16 cellular contexts compared by ENCODE assay signal in genomic region chr5:15026506-15026905, GRCh38.
A peak's percentile ranks its signal among the peaks of the same experiment; 100 is the strongest.
DNase-seq lines count a peak whose midpoint lies in the region; FAIRE-seq and TF ChIP-seq lines count a peak whose summit lies in the region.
"Had no signal": no experiment of that assay in that cellular context is flagged by ENCODE, and none has a peak within 500 bp of the region (broad histone marks: within the 10 kb centered on the region; RNA-seq: fewer than 3 reads in every experiment).

No MANE protein-coding gene starts in this region.

- H3K36me3 Mint-ChIP-seq in endodermal cell (ENCODE audit: low read depth) (no peaks in the 10 kb centered on the region), endothelial cell (ENCODE audit: low read depth, unreplicated experiment) (no peaks in the 10 kb centered on the region)
- H3K36me3 Mint-ChIP-seq in activated T-helper 1 cell treated with anti-CD3 and anti-CD28 coated beads, Interleukin-12 subunit alpha, Interleukin-12 subunit beta, Interleukin-2, Interleukin-4 antibody, amounts not matched to agents 30 ng/mL and 10 ng/mL and 1 ng/mL, durations not matched to agents 14 hours and 24 hours and 36 hours (ENCODE audit: low read depth), result no peaks in the 10 kb centered on the region

- H3F3A ChIP-seq in SK-N-SH (replicated peaks; ENCODE audit: insufficient read depth), result peaks cover 37% of the 10 kb centered on the region

- no peaks in the 10 kb centered on the region for H3K79me2 ChIP-seq in SK-N-SH (ENCODE audit: insufficient read depth)

- H3K36me3 ChIP-seq in SK-N-SH (replicated peaks in 1 of 2; ENCODE audit: control insufficient read depth in 1 of 2, insufficient read depth in 2 of 2, low read length in 1 of 2) (no peaks in the 10 kb centered on the region), endodermal cell (ENCODE audit: control insufficient read depth, insufficient read depth, low read length) (no peaks in the 10 kb centered on the region), skeletal muscle satellite cell (ENCODE audit: insufficient read depth, low read length) (no peaks in the 10 kb centered on the region)

- H3K27ac Mint-ChIP-seq in endodermal cell, result no peak overlapping the region
- no peak overlapping the region for H3K27ac Mint-ChIP-seq in activated T-helper 1 cell treated with anti-CD3 and anti-CD28 coated beads, Interleukin-12 subunit alpha, Interleukin-12 subunit beta, Interleukin-2, Interleukin-4 antibody, amounts not matched to agents 30 ng/mL and 10 ng/mL and 1 ng/mL, durations not matched to agents 14 hours and 24 hours and 36 hours
- H3K27ac Mint-ChIP-seq in endothelial cell (ENCODE audit: unreplicated experiment), result no peak overlapping the region
- H3K27ac Mint-ChIP-seq: CD4-positive, alpha-beta T cell had no signal

- WGBS in SK-N-SH (ENCODE audit: low lambda C conversion rate), result 20% methylated on average over 3 of the region's 3 CpGs
- 40 to 76% methylated on average over 1 to 3 of the region's 3 CpGs for WGBS in endodermal cell (ENCODE audit: insufficient coverage in 1 of 2, insufficient read length in 1 of 2), 2 experiments

- no peaks in the 10 kb centered on the region for H4K20me1 ChIP-seq in SK-N-SH (ENCODE audit: insufficient read depth)

- H3K9me3 ChIP-seq in SK-N-SH (no peaks in the 10 kb centered on the region), endodermal cell (ENCODE audit: control insufficient read depth, low read length) (peaks cover 10% of the 10 kb centered on the region), skeletal muscle satellite cell (replicated peaks; ENCODE audit: low read length) (no peaks in the 10 kb centered on the region)

- H3K27me3 ChIP-seq in SK-N-SH (ENCODE audit: insufficient read depth) (no peaks in the 10 kb centered on the region), endodermal cell (ENCODE audit: control insufficient read depth, insufficient read depth, low read length, poor library complexity, severe bottlenecking) (peaks cover 14% of the 10 kb centered on the region), skeletal muscle satellite cell (ENCODE audit: control insufficient read depth, insufficient read depth, low read length) (peaks cover 61% of the 10 kb centered on the region)

- no peak for TF ChIP-seq RAD21 in SK-N-SH (IDR thresholded peaks at IDR 0.05; ENCODE audit: low read length)

- intact Hi-C loops in activated T-helper 1 cell treated with anti-CD3 and anti-CD28 coated beads, Interleukin-12 subunit alpha, Interleukin-12 subunit beta, Interleukin-2, Interleukin-4 antibody, amounts not matched to agents 30 ng/mL and 10 ng/mL and 1 ng/mL, durations not matched to agents 14 hours and 24 hours and 36 hours (cut with micrococcal nuclease), result no loop called here

- H3K27ac ChIP-seq in SK-N-SH (ENCODE audit: low read depth in 2 of 2, low read length in 1 of 2), result peak overlapping the region in 1 of 2 experiments; percentile 81; a peak in 3 of 4 replicates
- no peak overlapping the region for H3K27ac ChIP-seq in endodermal cell (ENCODE audit: low read depth, low read length)

- no peak overlapping the region for H2AFZ ChIP-seq in SK-N-SH (ENCODE audit: low read depth)

- FAIRE-seq in frontal cortex (lab: Jason Lieb, UNC), result no peak
- FAIRE-seq: GM12878, GM19239, H54 had no signal

- CTCF ChIA-PET in SK-N-SH (lab: Yijun Ruan, JAX), result interaction anchor here (2.7 kb wide), 1 partner anchor 12 kb away, joined by 11 read pairs; no protein-coding TSS in a partner anchor

- H3K27me3 Mint-ChIP-seq in endodermal cell (ENCODE audit: insufficient read depth) (peaks cover 89% of the 10 kb centered on the region), endothelial cell (ENCODE audit: unreplicated experiment) (no peaks in the 10 kb centered on the region)
- peaks cover 8% of the 10 kb centered on the region for H3K27me3 Mint-ChIP-seq in activated T-helper 1 cell treated with anti-CD3 and anti-CD28 coated beads, Interleukin-12 subunit alpha, Interleukin-12 subunit beta, Interleukin-2, Interleukin-4 antibody, amounts not matched to agents 30 ng/mL and 10 ng/mL and 1 ng/mL, durations not matched to agents 14 hours and 24 hours and 36 hours (ENCODE audit: insufficient read depth)

- DNase-seq in AG20443 (ENCODE audit: low spot score) (peak; percentile 19), SK-N-SH (no peak), endodermal cell (peak; percentile 53), frontal cortex (ENCODE audit: low spot score in 2 of 2) (no peak), COLO668 (lab: John Stamatoyannopoulos, UW; ENCODE audit: unreplicated experiment) (no peak), endothelial cell (ENCODE audit: low spot score) (no peak)
- DNase-seq in activated T-helper 1 cell treated with anti-CD3 and anti-CD28 coated beads, Interleukin-12 subunit alpha, Interleukin-12 subunit beta, Interleukin-2, Interleukin-4 antibody, amounts not matched to agents 30 ng/mL and 10 ng/mL and 1 ng/mL, durations not matched to agents 14 hours and 24 hours and 36 hours (ENCODE audit: low spot score), result no peak
- DNase-seq: 8988T; CD4-positive, alpha-beta T cell; DMS153; NCI-H187; NCI-H2107 had no signal

- no peak; a peak in 1 of 4 replicates for TF ChIP-seq EP300 in SK-N-SH (IDR thresholded peaks at IDR 0.05; ENCODE audit: borderline replicate concordance in 1 of 2, low read depth in 1 of 2, low read length in 1 of 2)

- no peaks in the 10 kb centered on the region for H3K9me2 ChIP-seq in SK-N-SH

- H3K4me1 ChIP-seq in SK-N-SH (ENCODE audit: control insufficient read depth in 1 of 2, insufficient read depth in 2 of 2, low read depth in 1 of 2, low read length in 1 of 2) (peaks cover 3 to 14% of the 10 kb centered on the region in 2 experiments; a peak in 3 of 4 replicates), endodermal cell (ENCODE audit: control insufficient read depth, insufficient read depth, low read length) (peaks cover 10% of the 10 kb centered on the region), skeletal muscle satellite cell (ENCODE audit: control insufficient read depth, insufficient read depth, low read length) (peaks cover 15% of the 10 kb centered on the region)

- H3K9ac ChIP-seq in SK-N-SH, result peak overlapping the region; percentile 42; the same call in 1 of the 2 replicates
- no peak overlapping the region for H3K9ac ChIP-seq in endodermal cell (ENCODE audit: extremely low read depth, low read length, poor library complexity, severe bottlenecking)
- H3K9ac ChIP-seq in skeletal muscle satellite cell (ENCODE audit: low read depth, low read length), result no peak overlapping the region

- no peak for TF ChIP-seq CTCF in SK-N-SH (IDR thresholded peaks at IDR 0.05)
- TF ChIP-seq CTCF in endodermal cell (conservative IDR thresholded peaks at IDR 0.05), result no peak
- no peak for TF ChIP-seq CTCF in endothelial cell (IDR thresholded peaks at IDR 0.05; ENCODE audit: unreplicated experiment)

- peak overlapping the region in 1 of 2 experiments; percentile 19; a peak in 1 of 4 replicates for H3K4me3 ChIP-seq in SK-N-SH (ENCODE audit: low read depth in 2 of 2, low read length in 1 of 2)
- no peak overlapping the region for H3K4me3 ChIP-seq in endodermal cell (ENCODE audit: low read length)
- H3K4me3 ChIP-seq in skeletal muscle satellite cell (ENCODE audit: low read length), result no peak overlapping the region
- H3K4me3 ChIP-seq: GM12878 had no signal

- H3K9me3 Mint-ChIP-seq in endodermal cell, result peaks cover 17% of the 10 kb centered on the region
- H3K9me3 Mint-ChIP-seq in activated T-helper 1 cell treated with anti-CD3 and anti-CD28 coated beads, Interleukin-12 subunit alpha, Interleukin-12 subunit beta, Interleukin-2, Interleukin-4 antibody, amounts not matched to agents 30 ng/mL and 10 ng/mL and 1 ng/mL, durations not matched to agents 14 hours and 24 hours and 36 hours, result no peaks in the 10 kb centered on the region
- H3K9me3 Mint-ChIP-seq in endothelial cell (ENCODE audit: unreplicated experiment), result no peaks in the 10 kb centered on the region
- H3K9me3 Mint-ChIP-seq: CD4-positive, alpha-beta T cell had no signal

- H3K4me2 ChIP-seq in SK-N-SH, result peak overlapping the region; percentile 62
- peak overlapping the region; percentile 45 for H3K4me2 ChIP-seq in skeletal muscle satellite cell (ENCODE audit: low read length)

- POLR2A ChIA-PET in SK-N-SH (lab: Yijun Ruan, JAX), result no interaction called here

- H3K4me1 Mint-ChIP-seq in endodermal cell (peaks cover 23% of the 10 kb centered on the region), endothelial cell (ENCODE audit: unreplicated experiment) (peaks cover 8% of the 10 kb centered on the region)
- no peaks in the 10 kb centered on the region for H3K4me1 Mint-ChIP-seq in activated T-helper 1 cell treated with anti-CD3 and anti-CD28 coated beads, Interleukin-12 subunit alpha, Interleukin-12 subunit beta, Interleukin-2, Interleukin-4 antibody, amounts not matched to agents 30 ng/mL and 10 ng/mL and 1 ng/mL, durations not matched to agents 14 hours and 24 hours and 36 hours (ENCODE audit: low read depth)

- H3K4me3 Mint-ChIP-seq in endodermal cell (no peak overlapping the region), endothelial cell (ENCODE audit: unreplicated experiment) (no peak overlapping the region)
- H3K4me3 Mint-ChIP-seq in activated T-helper 1 cell treated with anti-CD3 and anti-CD28 coated beads, Interleukin-12 subunit alpha, Interleukin-12 subunit beta, Interleukin-2, Interleukin-4 antibody, amounts not matched to agents 30 ng/mL and 10 ng/mL and 1 ng/mL, durations not matched to agents 14 hours and 24 hours and 36 hours, result no peak overlapping the region
- H3K4me3 Mint-ChIP-seq: CD4-positive, alpha-beta T cell had no signal

TF ChIP-seq in SK-N-SH, 30 proteins besides CTCF, POLR2A, EP300 and RAD21 (continues in another document):
- TF ChIP-seq USF1 (IDR thresholded peaks at IDR 0.05; ENCODE audit: borderline replicate concordance, low read depth) (peak; percentile 24), TEAD4 (IDR thresholded peaks at IDR 0.05; ENCODE audit: borderline replicate concordance, insufficient read depth) (no peak; the same call in 1 of the 2 replicates)

Comparison
In these comparisons a context has a peak if more than half of its experiments do, and no peak if none do; other contexts are left out.
1. DNase-seq: peak in AG20443 (single experiment) and endodermal cell (single experiment); none in SK-N-SH (single experiment), frontal cortex (0 of 2), COLO668 (single experiment), activated T-helper 1 cell treated with anti-CD3 and anti-CD28 coated beads, Interleukin-12 subunit alpha, Interleukin-12 subunit beta, Interleukin-2, Interleukin-4 antibody, amounts not matched to agents 30 ng/mL and 10 ng/mL and 1 ng/mL, durations not matched to agents 14 hours and 24 hours and 36 hours (single experiment) and endothelial cell (single experiment).